In the genomic region with DNA sequence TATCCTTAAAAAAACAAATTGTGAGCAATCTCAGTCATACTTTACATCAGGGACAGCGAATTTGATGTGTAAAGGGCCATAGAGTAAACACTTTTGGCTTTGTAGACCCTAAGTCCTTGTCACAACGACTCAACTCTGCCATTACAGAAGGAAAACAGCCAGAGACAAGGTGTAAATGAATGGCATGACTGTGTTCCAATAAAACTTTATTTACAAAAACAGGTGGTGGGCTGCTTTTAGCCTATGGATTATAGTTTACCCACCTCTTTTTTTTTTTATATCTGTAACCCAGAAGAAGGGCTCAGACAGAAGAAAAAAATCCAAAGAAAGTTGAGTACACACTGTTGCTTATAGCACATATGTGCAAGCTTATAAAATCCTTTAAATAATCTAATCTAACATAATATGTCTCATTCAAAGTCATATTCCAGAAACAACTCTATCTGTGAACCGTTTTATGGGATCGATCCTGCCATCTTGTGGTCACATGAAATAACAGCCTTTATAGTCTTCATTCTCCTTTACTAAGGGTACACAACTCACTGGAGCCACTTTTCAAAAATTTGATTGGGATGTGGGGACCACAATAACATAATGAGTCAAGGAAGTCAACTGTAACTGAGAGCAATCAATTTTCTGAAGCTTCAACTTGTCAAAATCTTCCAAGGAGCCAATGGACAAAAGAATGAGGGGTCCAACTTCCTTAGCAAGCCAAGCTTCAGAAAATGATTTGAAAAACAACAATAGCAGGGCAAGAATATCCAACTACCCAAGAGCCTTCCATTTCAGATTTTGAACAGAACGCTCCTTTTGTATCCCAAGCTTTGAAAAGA, we compare ENCODE assay signal across 8 cellular contexts.
A peak's percentile ranks its signal among the peaks of the same experiment; 100 is the strongest.
DNase-seq lines count a peak whose midpoint lies in the region; ATAC-seq, FAIRE-seq and TF ChIP-seq lines count a peak whose summit lies in the region.

No MANE protein-coding gene starts in this region.

- ATAC-seq in Right ventricle myocardium superior (ENCODE audit: poor library complexity) (peak; percentile 71), Right ventricle myocardium inferior (no peak), HG02852 (IDR thresholded peaks at IDR 0.05; ENCODE audit: unreplicated experiment) (no peak)

- intact Hi-C loops in Right ventricle myocardium superior (cut with DNase I), result loop anchor here (5.0 kb wide), 1 partner anchor 83 kb away; no protein-coding TSS in a partner anchor
- intact Hi-C loops in Right ventricle myocardium inferior (cut with DNase I), result loop anchor here (2.0 kb wide), 1 partner anchor 82 kb away; no protein-coding TSS in a partner anchor

- H3K27me3 ChIP-seq in small intestine (ENCODE audit: control insufficient read depth in 2 of 2, insufficient read depth in 2 of 2, low read length in 2 of 2), result no peaks in the 10 kb centered on the region

- no peak for FAIRE-seq in small intestine (lab: Jason Lieb, UNC)

- TF ChIP-seq CTCF in VCaP (conservative IDR thresholded peaks at IDR 0.05), result peak; percentile 92

- H3K4me3 ChIP-seq in small intestine (ENCODE audit: low read depth in 1 of 2, low read length in 2 of 2), result no peak overlapping the region

- H3K4me1 ChIP-seq in small intestine (ENCODE audit: control insufficient read depth in 2 of 2, insufficient read depth in 1 of 2, low read depth in 1 of 2, low read length in 1 of 2), result no peaks in the 10 kb centered on the region

- no peak overlapping the region for H3K27ac ChIP-seq in VCaP
- no peak overlapping the region for H3K27ac ChIP-seq in small intestine (ENCODE audit: low read depth in 1 of 2, low read length in 1 of 2)

- 37 to 51% (median 39%) methylated on average over 5 of the region's 5 CpGs for WGBS in small intestine, 3 donors

- DNase-seq in Right ventricle myocardium superior (no peak), Right ventricle myocardium inferior (ENCODE audit: missing footprints) (no peak), NCI-H1105 (lab: John Stamatoyannopoulos, UW) (peak; percentile 7), foreskin melanocyte (peak; percentile 41), small intestine (peak; percentile 21), NCI-H187 (lab: John Stamatoyannopoulos, UW) (no peak)

- H3K9me3 ChIP-seq in small intestine (ENCODE audit: control insufficient read depth, low read depth), result no peaks in the 10 kb centered on the region

- no peaks in the 10 kb centered on the region for H3K36me3 ChIP-seq in small intestine (ENCODE audit: control insufficient read depth in 2 of 2, insufficient read depth in 2 of 2, low read length in 2 of 2)

Comparison
In these comparisons a context has a peak if more than half of its experiments do, and no peak if none do; other contexts are left out.
1. DNase-seq: peak in NCI-H1105 (single experiment), foreskin melanocyte (single experiment) and small intestine (single experiment); none in Right ventricle myocardium superior (single experiment), Right ventricle myocardium inferior (single experiment) and NCI-H187 (0 of 2).